21 cellular contexts compared by ENCODE assay signal in genomic region chr11:16217631-16218030, GRCh38.
"Had no signal": no experiment of that assay in that cellular context is flagged by ENCODE, and none has a peak within 500 bp of the region (broad histone marks: within the 10 kb centered on the region; RNA-seq: fewer than 3 reads in every experiment).

No MANE protein-coding gene starts in this region.

- H3K27ac Mint-ChIP-seq: immature natural killer cell; natural killer cell treated with Interleukin-12 subunit alpha and Interleukin-12 subunit beta and Interleukin-15 and Interleukin-18, amount 100 ng/mL, for 72 hours; neural progenitor cell had no signal

- H3K27me3 Mint-ChIP-seq: natural killer cell treated with Interleukin-12 subunit alpha and Interleukin-12 subunit beta and Interleukin-15 and Interleukin-18, amount 100 ng/mL, for 72 hours had no signal

- ATAC-seq: esophagus mucosa; gastroesophageal sphincter; left colon; left ventricle myocardium superior; natural killer cell treated with Interleukin-12 subunit alpha and Interleukin-12 subunit beta and Interleukin-15 and Interleukin-18, amount 100 ng/mL, for 72 hours had no signal

- H3K4me3 Mint-ChIP-seq: immature natural killer cell; natural killer cell treated with Interleukin-12 subunit alpha and Interleukin-12 subunit beta and Interleukin-15 and Interleukin-18, amount 100 ng/mL, for 72 hours; neural progenitor cell had no signal

- H3K9me3 Mint-ChIP-seq: natural killer cell treated with Interleukin-12 subunit alpha and Interleukin-12 subunit beta and Interleukin-15 and Interleukin-18, amount 100 ng/mL, for 72 hours; neural progenitor cell had no signal

- H2AFZ ChIP-seq: neural progenitor cell had no signal

- H3K4me2 ChIP-seq: neural progenitor cell had no signal

- DNase-seq: effector memory CD4-positive, alpha-beta T cell; foreskin fibroblast; immature natural killer cell; kidney; left colon; left ventricle myocardium superior; mesenchymal stem cell; midbrain; nucleus accumbens; ovary; sigmoid colon; small intestine; stimulated activated CD4-positive, alpha-beta T cell treated with anti-CD3 and anti-CD28 coated beads, Interleukin-12 subunit alpha, Interleukin-12 subunit beta, amount 100 ng/mL, for 4 hours; stimulated activated naive CD4-positive, alpha-beta T cell treated with Interleukin-2 at 50 U/mL for 16 hours; trophoblast cell had no signal

- H3K36me3 Mint-ChIP-seq: immature natural killer cell; natural killer cell treated with Interleukin-12 subunit alpha and Interleukin-12 subunit beta and Interleukin-15 and Interleukin-18, amount 100 ng/mL, for 72 hours; neural progenitor cell had no signal

- H3K36me3 ChIP-seq: gastroesophageal sphincter, neural progenitor cell, ovary, right atrium auricular region, sigmoid colon had no signal

- H3K4me3 ChIP-seq: gastroesophageal sphincter, lung, neural progenitor cell, ovary, right atrium auricular region, sigmoid colon had no signal

- H3K27me3 ChIP-seq: gastroesophageal sphincter, neural progenitor cell, ovary, right atrium auricular region, sigmoid colon had no signal

- H3K4me1 ChIP-seq: gastroesophageal sphincter, neural progenitor cell, right atrium auricular region, sigmoid colon had no signal

- H3K9ac ChIP-seq: neural progenitor cell had no signal

- H3K27ac ChIP-seq: gastroesophageal sphincter, neural progenitor cell, ovary, right atrium auricular region, sigmoid colon had no signal

- H3K4me1 Mint-ChIP-seq: immature natural killer cell, neural progenitor cell had no signal

- H3K9me3 ChIP-seq: gastroesophageal sphincter, ovary, right atrium auricular region, sigmoid colon had no signal
